13 cellular contexts compared by ENCODE assay signal in the genomic region with DNA sequence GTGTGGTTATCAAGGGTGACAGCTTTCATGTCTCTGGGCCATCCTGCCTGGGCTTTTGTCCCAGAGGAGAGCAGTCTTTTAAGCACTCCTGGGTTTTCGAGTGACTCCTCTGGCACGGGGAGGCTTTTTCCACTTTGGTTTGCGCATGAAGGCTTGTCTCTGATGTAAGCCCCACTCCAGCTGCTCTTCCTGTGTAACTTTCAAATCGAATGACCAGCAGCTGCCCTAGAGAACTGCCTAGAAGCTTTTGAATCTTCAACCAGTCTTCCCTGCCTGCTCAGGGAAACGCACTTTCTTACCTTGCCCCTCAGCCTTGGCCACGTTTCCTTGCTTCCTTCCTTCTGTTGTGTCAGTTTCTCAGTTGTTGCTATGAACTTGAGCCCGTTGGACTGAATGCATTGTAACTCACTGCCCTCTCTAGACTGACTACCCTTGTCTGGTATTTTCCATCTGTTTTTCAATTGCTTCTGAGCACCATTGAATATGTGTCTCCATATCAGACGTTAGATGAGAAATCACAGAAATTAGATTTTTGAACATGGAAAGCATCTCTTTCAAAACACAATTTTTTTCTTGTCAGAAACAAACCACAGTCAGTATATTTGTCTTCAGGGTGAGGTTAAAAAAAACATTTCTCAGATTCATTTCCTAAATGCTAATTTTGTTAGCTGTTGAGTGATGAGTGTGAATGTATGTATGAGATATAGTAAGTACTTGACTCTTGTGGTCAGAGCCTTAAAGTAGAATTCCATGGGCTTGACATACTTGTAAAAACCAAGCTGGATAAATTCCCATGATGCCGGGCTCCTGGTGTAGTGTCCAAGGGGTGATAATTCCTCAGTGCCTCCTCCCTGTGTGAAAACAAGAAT. TPM values are rescaled to one million over a fixed set of nuclear protein-coding genes. Genes with fewer than 3 reads are reported as not detected.
DNase-seq lines count a peak whose midpoint lies in the region; ATAC-seq and TF ChIP-seq lines count a peak whose summit lies in the region.
"Had no signal": no experiment of that assay in that cellular context is flagged by ENCODE, and none has a peak within 500 bp of the region (broad histone marks: within the 10 kb centered on the region; RNA-seq: fewer than 3 reads in every experiment).

No MANE protein-coding gene starts in this region.

- TF ChIP-seq EP300 in gastroesophageal sphincter (IDR thresholded peaks at IDR 0.05) = no peak

- intact Hi-C loops in CD14-positive monocyte (cut with micrococcal nuclease) = no loop called here

- peak overlapping the region; percentile 82 to 98 (median 84) for H3K27ac ChIP-seq in gastroesophageal sphincter

- peaks cover 31 to 40% of the 10 kb centered on the region in 2 donors for H3K36me3 Mint-ChIP-seq in CD14-positive monocyte

- H3K4me3 ChIP-seq in AG09309 (ENCODE audit: control insufficient read depth, low read depth, low read length) (no peak overlapping the region), adipocyte (ENCODE audit: low read length) (no peak overlapping the region), gastroesophageal sphincter (no peak overlapping the region), HAP-1 (no peak overlapping the region)

- H3K9me3 ChIP-seq in adipocyte (ENCODE audit: control insufficient read depth, low read length) (no peaks in the 10 kb centered on the region), gastroesophageal sphincter (no peaks in the 10 kb centered on the region), HAP-1 (no peaks in the 10 kb centered on the region)

- peak; percentile 37 for DNase-seq in AG09309 (ENCODE audit: low read depth)
- peak; percentile 69 for DNase-seq in adipocyte (ENCODE audit: low read depth)
- DNase-seq in pons (ENCODE audit: low spot score) = peak; percentile 14
- DNase-seq in HAP-1 (ENCODE audit: low spot score in 2 of 2) = no peak
- DNase-seq in SK-N-DZ (ENCODE audit: low spot score) = no peak
- no peak for DNase-seq in CD14-positive monocyte (ENCODE audit: low spot score)
- DNase-seq: activated CD8-positive, alpha-beta memory T cell treated with anti-CD3 and anti-CD28 coated beads, Interleukin-2, amount 50 U/mL, for 48 hours; GOT3; NCI-H446 treated with DMSO at 0.1 percent for 48 hours had no signal

- no peak overlapping the region for H3K4me3 Mint-ChIP-seq in CD14-positive monocyte
- H3K4me3 Mint-ChIP-seq: B cell; T-helper 1 cell treated with Interleukin-12 subunit alpha and Interleukin-12 subunit beta and Interleukin-4 antibody, amounts not matched to agents 30 μg/mL and 1 μg/mL, for 36 hours had no signal

- H3K4me1 ChIP-seq in adipocyte (ENCODE audit: control insufficient read depth, insufficient read depth, low read length) = peaks cover 47% of the 10 kb centered on the region
- H3K4me1 ChIP-seq in gastroesophageal sphincter = peaks cover 0 to 61% (median 5%) of the 10 kb centered on the region in 3 donors
- no peaks in the 10 kb centered on the region for H3K4me1 ChIP-seq in HAP-1

- H3K36me3 ChIP-seq in adipocyte (ENCODE audit: control insufficient read depth, insufficient read depth, low read length, severe bottlenecking) (no peaks in the 10 kb centered on the region), gastroesophageal sphincter (no peaks in the 10 kb centered on the region), HAP-1 (replicated peaks) (peaks cover 4% of the 10 kb centered on the region; the same call in 1 of the 2 replicates)

- H3K27me3 ChIP-seq in adipocyte (replicated peaks; ENCODE audit: control insufficient read depth, insufficient read depth, low read length) (peaks cover 17% of the 10 kb centered on the region), gastroesophageal sphincter (no peaks in the 10 kb centered on the region), HAP-1 (ENCODE audit: low read depth) (no peaks in the 10 kb centered on the region)

- TF ChIP-seq POLR2A in gastroesophageal sphincter (IDR thresholded peaks at IDR 0.05) = peak in 1 of 2 donors; percentile 31

- no peaks in the 10 kb centered on the region for H3K4me1 Mint-ChIP-seq in CD14-positive monocyte
- H3K4me1 Mint-ChIP-seq: B cell had no signal

- no peak overlapping the region for H3K27ac Mint-ChIP-seq in CD14-positive monocyte
- H3K27ac Mint-ChIP-seq: B cell; T-helper 1 cell treated with Interleukin-12 subunit alpha and Interleukin-12 subunit beta and Interleukin-4 antibody, amounts not matched to agents 30 μg/mL and 1 μg/mL, for 36 hours had no signal

- ATAC-seq in gastroesophageal sphincter (peak; percentile 84), GM19397 (IDR thresholded peaks at IDR 0.05; ENCODE audit: unreplicated experiment) (no peak)

- no peaks in the 10 kb centered on the region for H3K9me3 Mint-ChIP-seq in CD14-positive monocyte
- H3K9me3 Mint-ChIP-seq: T-helper 1 cell treated with Interleukin-12 subunit alpha and Interleukin-12 subunit beta and Interleukin-4 antibody, amounts not matched to agents 30 μg/mL and 1 μg/mL, for 36 hours had no signal

- TF ChIP-seq CTCF in AG09309 (IDR thresholded peaks at IDR 0.05; ENCODE audit: control insufficient read depth, insufficient read depth, low read depth, low read length, missing control alignments) (no peak), gastroesophageal sphincter (IDR thresholded peaks at IDR 0.05) (no peak), CD14-positive monocyte (IDR thresholded peaks at IDR 0.05) (no peak)

- in situ Hi-C loops in HAP-1 (cut with MboI; ENCODE audit: low sequenced_read_pairs) = loop anchor here (25.0 kb wide), 2 partner anchors 182 to 657 kb away; no protein-coding TSS in a partner anchor

- whole genome bisulfite sequencing in gastroesophageal sphincter (ENCODE audit: low coverage in 1 of 2), 2 donors = 0 to 50% methylated on average over 3 of the region's 9 CpGs

- H3K9ac ChIP-seq in adipocyte (ENCODE audit: low read length) = peak overlapping the region; percentile 54

- no peaks in the 10 kb centered on the region for H3K27me3 Mint-ChIP-seq in CD14-positive monocyte (ENCODE audit: low read depth in 3 of 3)
- H3K27me3 Mint-ChIP-seq: B cell had no signal

RNA-seq across cellular contexts. Expression of gene SLC9A6, which starts 45.4 kb away (rescaled TPM):
- total RNA-seq in gastroesophageal sphincter = 10 to 100 TPM; 17.2 to 27.3 (median 20.3) TPM
- polyA plus RNA-seq in SK-N-DZ (2014; cell fraction: cytosol; rRNA removed) = 9.7 and 11.9 TPM in 2 replicates
- polyA plus RNA-seq in SK-N-DZ (2014; cell fraction: nucleus; rRNA removed) = 6.9 and 7.3 TPM in 2 replicates
- polyA plus RNA-seq in CD14-positive monocyte = 10 to 100 TPM; 14.2 to 15.7 TPM

RNA-seq across cellular contexts. Expression of gene MMGT1, which starts 56.8 kb away (rescaled TPM):
- total RNA-seq in gastroesophageal sphincter = 10 to 100 TPM; 33.0 to 43.9 (median 40.6) TPM
- polyA plus RNA-seq in SK-N-DZ (2014; cell fraction: cytosol; rRNA removed) = 19.6 and 20.1 TPM in 2 replicates
- 6.0 and 8.1 TPM in 2 replicates for polyA plus RNA-seq in SK-N-DZ (2014; cell fraction: nucleus; rRNA removed)
- polyA plus RNA-seq in CD14-positive monocyte = 10 to 100 TPM; 11.8 to 14.2 TPM

Comparison
In these comparisons a context has a peak if more than half of its experiments do, and no peak if none do; other contexts are left out.
1. DNase-seq: peak in AG09309 (single experiment), adipocyte (single experiment) and pons (single experiment); none in HAP-1 (0 of 2), SK-N-DZ (single experiment) and CD14-positive monocyte (single experiment).